9 cellular contexts compared by ENCODE assay signal in genomic region chr11:117535201-117535869, GRCh38.
DNase-seq lines count a peak whose midpoint lies in the region; ATAC-seq and TF ChIP-seq lines count a peak whose summit lies in the region.
"Had no signal": no experiment of that assay in that cellular context is flagged by ENCODE, and none has a peak within 500 bp of the region (broad histone marks: within the 10 kb centered on the region; RNA-seq: fewer than 3 reads in every experiment).

No MANE protein-coding gene starts in this region.

- POLR2A ChIA-PET in HEK293T (lab: Yijun Ruan, JAX), result no interaction called here

- intact Hi-C loops in left ventricle myocardium superior (cut with micrococcal nuclease) (no loop called here), sciatic nerve (cut with DNase I) (no loop called here)

- no peak for DNase-seq in HEK293T (ENCODE audit: extremely low spot score)
- peak; percentile 45 for DNase-seq in NCI-H748 treated with DMSO at 0.1 percent for 48 hours (lab: John Stamatoyannopoulos, UW)
- DNase-seq in left ventricle myocardium superior, result peak; percentile 78
- peak; percentile 74 for DNase-seq in sciatic nerve (ENCODE audit: low spot score)
- DNase-seq in foreskin keratinocyte, result no peak
- DNase-seq: activated naive CD4-positive, alpha-beta T cell treated with Interleukin-2 at 50 U/mL for 16 hours had no signal

- no peaks in the 10 kb centered on the region for H3K4me1 ChIP-seq in foreskin keratinocyte

- H3K27ac ChIP-seq in foreskin keratinocyte, result no peak overlapping the region

- ATAC-seq in left ventricle myocardium superior (peak; percentile 45), sciatic nerve (peak; percentile 47), GM18907 (IDR thresholded peaks at IDR 0.05; ENCODE audit: unreplicated experiment) (no peak), HG03378 (IDR thresholded peaks at IDR 0.05; ENCODE audit: unreplicated experiment) (no peak), HG02981 (IDR thresholded peaks at IDR 0.05; ENCODE audit: unreplicated experiment) (no peak), foreskin keratinocyte (no peak)

- peaks cover 5% of the 10 kb centered on the region for H3K27me3 ChIP-seq in foreskin keratinocyte

- CTCF ChIA-PET in HEK293T (lab: Yijun Ruan, JAX), result no interaction called here

- TF ChIP-seq CTCF in foreskin keratinocyte (conservative IDR thresholded peaks at IDR 0.05), result no peak

TF ChIP-seq in HEK293T, 16 proteins besides CTCF, POLR2A, EP300 and RAD21:
- TF ChIP-seq LEF1 (IDR thresholded peaks at IDR 0.05; ENCODE audit: borderline replicate concordance), result no peak
- TF ChIP-seq, protein P1, sequence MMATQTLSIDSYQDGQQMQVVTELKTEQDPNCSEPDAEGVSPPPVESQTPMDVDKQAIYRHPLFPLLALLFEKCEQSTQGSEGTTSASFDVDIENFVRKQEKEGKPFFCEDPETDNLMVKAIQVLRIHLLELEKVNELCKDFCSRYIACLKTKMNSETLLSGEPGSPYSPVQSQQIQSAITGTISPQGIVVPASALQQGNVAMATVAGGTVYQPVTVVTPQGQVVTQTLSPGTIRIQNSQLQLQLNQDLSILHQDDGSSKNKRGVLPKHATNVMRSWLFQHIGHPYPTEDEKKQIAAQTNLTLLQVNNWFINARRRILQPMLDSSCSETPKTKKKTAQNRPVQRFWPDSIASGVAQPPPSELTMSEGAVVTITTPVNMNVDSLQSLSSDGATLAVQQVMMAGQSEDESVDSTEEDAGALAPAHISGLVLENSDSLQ (IDR thresholded peaks at IDR 0.05), result 0 out of 2 replicates have a peak, but pooled peaks have one; percentile 4

Comparison
In these comparisons a context has a peak if more than half of its experiments do, and no peak if none do; other contexts are left out.
1. DNase-seq: peak in NCI-H748 treated with DMSO at 0.1 percent for 48 hours (single experiment), left ventricle myocardium superior (single experiment) and sciatic nerve (single experiment); none in HEK293T (single experiment) and foreskin keratinocyte (0 of 2).
2. ATAC-seq: peak in left ventricle myocardium superior (single experiment) and sciatic nerve (single experiment); none in GM18907 (single experiment), HG03378 (single experiment), HG02981 (single experiment) and foreskin keratinocyte (single experiment).